Comparison of ENCODE assay signal across 8 cellular contexts in genomic region chrX:20140410-20140809, GRCh38. TPM values are rescaled to one million over a fixed set of nuclear protein-coding genes. Genes with fewer than 3 reads are reported as not detected.
DNase-seq lines count a peak whose midpoint lies in the region; ATAC-seq, FAIRE-seq and TF ChIP-seq lines count a peak whose summit lies in the region.

No MANE protein-coding gene starts in this region.

- FAIRE-seq in K562 (lab: Jason Lieb, UNC), result no peak

- CTCF ChIA-PET in K562 (lab: Yijun Ruan, JAX; ENCODE audit: low intra/inter-chr PET ratio), result no interaction called here

- no peak overlapping the region for H2AFZ ChIP-seq in K562 (ENCODE audit: low read depth, low read length)

- POLR2A ChIA-PET in K562 (lab: Yijun Ruan, JAX), result interaction anchor here (0.6 to 1.7 kb wide), 2 partner anchors 11 to 223 kb away, joined by 3 to 6 read pairs; no protein-coding TSS in a partner anchor

- H3K4me1 ChIP-seq in K562 (replicated peaks in 1 of 2; ENCODE audit: control insufficient read depth in 2 of 2, insufficient read depth in 2 of 2, low read length in 2 of 2), result peaks cover 4 to 19% of the 10 kb centered on the region in 2 experiments; a peak in 4 of 5 replicates
- H3K4me1 ChIP-seq in muscle layer of colon (ENCODE audit: insufficient read depth, low read length), result peaks cover 19% of the 10 kb centered on the region

- in situ Hi-C loops in K562 (cut with MboI), result no loop called here

- peaks cover 0 to 2% (median 0%) of the 10 kb centered on the region in 3 donors for H3K9me3 Mint-ChIP-seq in IgD-negative memory B cell

- peak overlapping the region; percentile 75 for H3K4me3 ChIP-seq in AG10803 (ENCODE audit: low read length)
- peak overlapping the region; percentile 97 for H3K4me3 ChIP-seq in K562
- peak overlapping the region; percentile 64 to 92 for H3K4me3 ChIP-seq in muscle layer of colon (ENCODE audit: low read depth in 1 of 2, low read length in 2 of 2)

- H3K4me1 Mint-ChIP-seq in IgD-negative memory B cell, result peaks cover 28 to 33% (median 33%) of the 10 kb centered on the region in 3 donors

- H3K27ac ChIP-seq in K562 (ENCODE audit: extremely low read depth, low read depth, low read length), result no peak overlapping the region
- peak overlapping the region; percentile 36 for H3K27ac ChIP-seq in muscle layer of colon (ENCODE audit: low read depth, low read length)

- WGBS in K562 (ENCODE audit: insufficient coverage, low coverage, missing lambda C conversion rate), result 0% methylated on average over 3 of the region's 3 CpGs

- H3K4me2 ChIP-seq in K562 (ENCODE audit: insufficient read depth, low read length), result peak overlapping the region; percentile 87

- peaks cover 11% of the 10 kb centered on the region for H4K20me1 ChIP-seq in K562 (replicated peaks; ENCODE audit: control insufficient read depth, insufficient read depth, low read length)

- H3K4me3 Mint-ChIP-seq in IgD-negative memory B cell, result peak overlapping the region; percentile 91 to 97 (median 94)

- H3K27me3 Mint-ChIP-seq in IgD-negative memory B cell, result no peaks in the 10 kb centered on the region

- no peaks in the 10 kb centered on the region for H3K9me1 ChIP-seq in K562 (ENCODE audit: control insufficient read depth, insufficient read depth, low read length)

- peaks cover 67% of the 10 kb centered on the region for H3K79me2 ChIP-seq in K562 (ENCODE audit: control insufficient read depth, insufficient read depth, low read length)

- peaks cover 46% of the 10 kb centered on the region for H3K36me3 ChIP-seq in K562 (ENCODE audit: control insufficient read depth, insufficient read depth, low read length)
- peaks cover 12% of the 10 kb centered on the region for H3K36me3 ChIP-seq in muscle layer of colon (ENCODE audit: insufficient read depth, low read length)

- H3K9me3 ChIP-seq in K562 (replicated peaks; ENCODE audit: control insufficient read depth, insufficient read depth, low read depth, low read length) (no peaks in the 10 kb centered on the region), muscle layer of colon (ENCODE audit: low read length) (no peaks in the 10 kb centered on the region)

- H3K9ac ChIP-seq in K562 (ENCODE audit: insufficient read depth in 1 of 2, low read depth in 2 of 2, low read length in 2 of 2) (peak overlapping the region in 1 of 2 experiments; percentile 91; a peak in 2 of 4 replicates), muscle layer of colon (ENCODE audit: low read length) (peak overlapping the region; percentile 86)

- H3K27ac Mint-ChIP-seq in IgD-negative memory B cell, result peak overlapping the region; percentile 78 to 96 (median 94)

- no peaks in the 10 kb centered on the region for H3K27me3 ChIP-seq in K562 (ENCODE audit: control insufficient read depth in 2 of 2, insufficient read depth in 2 of 2, low read length in 2 of 2)
- H3K27me3 ChIP-seq in muscle layer of colon (ENCODE audit: control insufficient read depth in 1 of 2, insufficient read depth in 2 of 2, low read length in 2 of 2), result no peaks in the 10 kb centered on the region

- no peak for TF ChIP-seq POLR2A in K562 (conservative IDR thresholded peaks at IDR 0.05)

- TSS peak; percentile 40 for BruUV-seq in K562 (replicated peaks; lab: Mats Ljungman, UMichigan)

- no peak for TF ChIP-seq RAD21 in K562 (CRISPR knock-in tag; conservative IDR thresholded peaks at IDR 0.05 in 1 of 2, IDR thresholded peaks at IDR 0.05 in 1 of 2)

- H3K36me3 Mint-ChIP-seq in IgD-negative memory B cell, result peaks cover 1% of the 10 kb centered on the region

- TF ChIP-seq CTCF in AG10803 (conservative IDR thresholded peaks at IDR 0.05; ENCODE audit: low read length), result no peak
- no peak for TF ChIP-seq CTCF in K562 (IDR thresholded peaks at IDR 0.05 in 2 of 3, conservative IDR thresholded peaks at IDR 0.05 in 1 of 3; ENCODE audit: insufficient read depth in 2 of 3, low read depth in 1 of 3, low read length in 3 of 3)
- TF ChIP-seq CTCF in GM20000 (IDR thresholded peaks at IDR 0.05; ENCODE audit: extremely low read depth, missing control alignments), result no peak

- DNase-seq in AG10803 (ENCODE audit: low read depth) (no peak), K562 (ENCODE audit: extremely low read depth in 1 of 4, low spot score in 3 of 4) (no peak), islet precursor cell (no peak), GM20000 (ENCODE audit: low spot score) (no peak), DMS153 (lab: John Stamatoyannopoulos, UW) (no peak)

- no peak for ATAC-seq in K562
- no peak for ATAC-seq in GM21576 (IDR thresholded peaks at IDR 0.05; ENCODE audit: unreplicated experiment)

- intact Hi-C loops in K562 (cut with micrococcal nuclease), result loop anchor here (2.0 to 10.0 kb wide), 2 partner anchors 124 to 294 kb away; no protein-coding TSS in a partner anchor

- TF ChIP-seq EP300 in K562 (IDR thresholded peaks at IDR 0.05; ENCODE audit: low read length), result no peak

TF ChIP-seq in K562, 482 proteins besides CTCF, POLR2A, EP300 and RAD21:
- TF ChIP-seq ZBTB26 (CRISPR knock-in tag; IDR thresholded peaks at IDR 0.05), result no peak
TF ChIP-seq in K562: peak in this region for 0.

RNA-seq across cellular contexts. Expression of gene EIF1AX, which starts 1.2 kb away (rescaled TPM):
- 89.0 TPM for polyA plus RNA-seq in IgD-negative memory B cell
- total RNA-seq in K562 (2011; cell fraction: chromatin; rRNA removed; ENCODE audit: low replicate concordance), result 6.3 and 22.1 TPM in 2 replicates
- total RNA-seq in K562 (2011; cell fraction: nucleolus; rRNA removed), result 4.8 and 5.1 TPM in 2 replicates
- 13.7 and 29.4 TPM in 2 replicates for total RNA-seq in K562 (2011; cell fraction: nucleoplasm; rRNA removed)
- 61.1 and 62.5 TPM in 2 replicates for total RNA-seq in K562 (2014; rRNA removed)
- total RNA-seq in K562 (2014; rRNA removed; fragmentation: Illumina TruSeq; extraction: Trizol), result 103 and 132 TPM in 2 replicates
- total RNA-seq in K562 (2015; rRNA removed; fragmentation: Illumina TruSeq; extraction: Trizol), result 69.7 and 73.5 TPM in 2 replicates
- 178 and 180 TPM in 2 replicates for total RNA-seq in K562 (2021)
- 77.5 and 129 TPM in 2 replicates for polyA plus RNA-seq in K562 (2011; rRNA removed)
- 7.7 and 19.4 TPM in 2 replicates for polyA plus RNA-seq in K562 (2011; cell fraction: cytosol; rRNA removed)
- 9.0 and 12.6 TPM in 2 replicates for polyA plus RNA-seq in K562 (2011; cell fraction: nucleus; rRNA removed)
- polyA plus RNA-seq in K562 (2012), result 69.2 and 125 TPM in 2 replicates
- polyA plus RNA-seq in K562 (2014; fragmentation: Illumina TruSeq; extraction: Trizol), result 76.1 and 85.8 TPM in 2 replicates
- polyA plus RNA-seq in K562 (2014; fragmentation: Nextera tagmentation; extraction: Ambion mirVana), result 10 to 100 TPM; 54.2 to 56.4 TPM
- 67.2 and 69.1 TPM in 2 replicates for polyA plus RNA-seq in K562 (2014; rRNA removed)
- 84.7 and 114 TPM in 2 replicates for polyA minus RNA-seq in K562 (2011; rRNA and poly(A)+ RNA removed)
- 71.8 and 79.8 TPM in 2 replicates for polyA minus RNA-seq in K562 (2011; cell fraction: cytosol; rRNA and poly(A)+ RNA removed)
- 10.9 and 15.4 TPM in 2 replicates for polyA minus RNA-seq in K562 (2011; cell fraction: nucleus; rRNA and poly(A)+ RNA removed)

RNA-seq across cellular contexts. Expression of gene MAP7D2, which starts 23.7 kb away (rescaled TPM):
- polyA plus RNA-seq in IgD-negative memory B cell (0.23 TPM), K562 (2011; rRNA removed) (0.04 TPM in 1 of 2 replicates, not detected in the other), K562 (2014; fragmentation: Illumina TruSeq; extraction: Trizol) (0.03 TPM in 1 of 2 replicates, not detected in the other), K562 (2014; fragmentation: Nextera tagmentation; extraction: Ambion mirVana) (under 1 TPM; 0.01 TPM), K562 (2014; rRNA removed) (not detected in 2 replicates)
- 0.11 TPM in 1 of 2 replicates, not detected in the other for total RNA-seq in K562 (2011; cell fraction: chromatin; rRNA removed; ENCODE audit: low replicate concordance)
- not detected in 2 replicates for total RNA-seq in K562 (2011; cell fraction: nucleolus; rRNA removed)
- not detected in 2 replicates for total RNA-seq in K562 (2011; cell fraction: nucleoplasm; rRNA removed)
- total RNA-seq in K562 (2014; rRNA removed) (not detected in 2 replicates), K562 (2014; rRNA removed; fragmentation: Illumina TruSeq; extraction: Trizol) (0.04 TPM in 1 of 2 replicates, not detected in the other), K562 (2015; rRNA removed; fragmentation: Illumina TruSeq; extraction: Trizol) (0.04 TPM in 1 of 2 replicates, not detected in the other), K562 (2021) (0.07 TPM in 1 of 2 replicates, not detected in the other)
- 0.01 and 0.13 TPM in 2 replicates for polyA plus RNA-seq in K562 (2011; cell fraction: cytosol; rRNA removed)
- polyA plus RNA-seq in K562 (2011; cell fraction: nucleus; rRNA removed), result 0.03 and 0.11 TPM in 2 replicates
- polyA plus RNA-seq in K562 (2012), result 0.06 and 0.08 TPM in 2 replicates
- not detected in 2 replicates for polyA minus RNA-seq in K562 (2011; rRNA and poly(A)+ RNA removed)
- not detected in 2 replicates for polyA minus RNA-seq in K562 (2011; cell fraction: cytosol; rRNA and poly(A)+ RNA removed)
- polyA minus RNA-seq in K562 (2011; cell fraction: nucleus; rRNA and poly(A)+ RNA removed), result not detected in 2 replicates
